In genomic region chr15:99250494-99251435, GRCh38 we compare ENCODE assay signal across 8 cellular contexts. TPM values are rescaled to one million over a fixed set of nuclear protein-coding genes. Genes with fewer than 3 reads are reported as not detected.
DNase-seq lines count a peak whose midpoint lies in the region; ATAC-seq, FAIRE-seq and TF ChIP-seq lines count a peak whose summit lies in the region.

No MANE protein-coding gene starts in this region.

- H3K4me3 ChIP-seq in K562 (peak overlapping the region; percentile 71), sigmoid colon (peak overlapping the region; percentile 65 to 80 (median 72))

- H3K27me3 ChIP-seq in K562 (ENCODE audit: control insufficient read depth in 2 of 2, insufficient read depth in 2 of 2, low read length in 2 of 2) (no peaks in the 10 kb centered on the region), sigmoid colon (no peaks in the 10 kb centered on the region)

- peak; percentile 92 for DNase-seq in activated gamma-delta T cell treated with Interleukin-2 at 50 U/mL for 16 hours
- DNase-seq in activated gamma-delta T cell (lab: John Stamatoyannopoulos, UW) = no peak
- DNase-seq in NCI-H2029 treated with DMSO at 0.1 percent for 48 hours (lab: John Stamatoyannopoulos, UW) = peak; percentile 63
- peak; percentile 94 for DNase-seq in T1000 (lab: John Stamatoyannopoulos, UW)
- DNase-seq in K562 (ENCODE audit: extremely low read depth in 1 of 4, low spot score in 3 of 4) = peak; percentile 96 to 98 (median 98)
- peak; percentile 98 for DNase-seq in iPS DF 4.7 (ENCODE audit: extremely low read depth, low spot score)
- peak; percentile 99 for DNase-seq in sigmoid colon

- POLR2A ChIA-PET in K562 (lab: Yijun Ruan, JAX) = interaction anchor here (0.6 to 1.3 kb wide), 11 partner anchors 10 to 1710 kb away, joined by 3 to 5 read pairs (median 3); no protein-coding TSS in a partner anchor

- TF ChIP-seq POLR2A in K562 (conservative IDR thresholded peaks at IDR 0.05) (peak; percentile 95), sigmoid colon (IDR thresholded peaks at IDR 0.05) (peak; percentile 91 to 98)

- ATAC-seq in HG03025 (IDR thresholded peaks at IDR 0.05; ENCODE audit: low FRiP score, unreplicated experiment) (peak; percentile 98), K562 (peak; percentile 99)

- FAIRE-seq in K562 (lab: Jason Lieb, UNC) = peak; percentile 95

- CTCF ChIA-PET in K562 (lab: Yijun Ruan, JAX; ENCODE audit: low intra/inter-chr PET ratio) = no interaction called here

- H3K36me3 ChIP-seq in K562 (ENCODE audit: control insufficient read depth, insufficient read depth, low read length) (no peaks in the 10 kb centered on the region), sigmoid colon (no peaks in the 10 kb centered on the region)

- peak; percentile 31; the same call in 1 of the 2 replicates for TF ChIP-seq EP300 in K562 (IDR thresholded peaks at IDR 0.05; ENCODE audit: low read length)
- no peak for TF ChIP-seq EP300 in sigmoid colon (IDR thresholded peaks at IDR 0.05)

- H3K9me3 ChIP-seq in K562 (replicated peaks; ENCODE audit: control insufficient read depth, insufficient read depth, low read depth, low read length) (no peaks in the 10 kb centered on the region), sigmoid colon (no peaks in the 10 kb centered on the region)

- H3K4me1 ChIP-seq in K562 (replicated peaks in 1 of 2; ENCODE audit: control insufficient read depth in 2 of 2, insufficient read depth in 2 of 2, low read length in 2 of 2) = peaks cover 0 to 4% of the 10 kb centered on the region in 2 experiments; a peak in 1 of 5 replicates
- peaks cover 0 to 51% (median 34%) of the 10 kb centered on the region in 4 donors for H3K4me1 ChIP-seq in sigmoid colon

- intact Hi-C loops in K562 (cut with micrococcal nuclease) (no loop called here), sigmoid colon (cut with DNase I) (no loop called here)

- no peaks in the 10 kb centered on the region for H4K20me1 ChIP-seq in K562 (replicated peaks; ENCODE audit: control insufficient read depth, insufficient read depth, low read length)

- in situ Hi-C loops in K562 (cut with MboI) = no loop called here

- no peaks in the 10 kb centered on the region for H3K79me2 ChIP-seq in K562 (ENCODE audit: control insufficient read depth, insufficient read depth, low read length)

- H2AFZ ChIP-seq in K562 (ENCODE audit: low read depth, low read length) = peak overlapping the region; percentile 96

- peak overlapping the region; percentile 95 for H3K4me2 ChIP-seq in K562 (ENCODE audit: insufficient read depth, low read length)

- peak overlapping the region; percentile 90 for H3K27ac ChIP-seq in K562 (ENCODE audit: extremely low read depth, low read depth, low read length)
- H3K27ac ChIP-seq in sigmoid colon = peak overlapping the region; percentile 90 to 95 (median 93)

- BruUV-seq in K562 (replicated peaks; lab: Mats Ljungman, UMichigan) = TSS peak; percentile 96

- H3K9ac ChIP-seq in K562 (ENCODE audit: insufficient read depth in 1 of 2, low read depth in 2 of 2, low read length in 2 of 2) = peak overlapping the region; percentile 73 to 93

- TF ChIP-seq CTCF in K562 (IDR thresholded peaks at IDR 0.05 in 2 of 3, conservative IDR thresholded peaks at IDR 0.05 in 1 of 3; ENCODE audit: insufficient read depth in 2 of 3, low read depth in 1 of 3, low read length in 3 of 3) (peak in 1 of 3 experiments; percentile 23; a peak in 1 of 6 replicates), sigmoid colon (IDR thresholded peaks at IDR 0.05) (no peak)

- no peaks in the 10 kb centered on the region for H3K9me1 ChIP-seq in K562 (ENCODE audit: control insufficient read depth, insufficient read depth, low read length)

- 4% methylated on average over 39 of the region's 51 CpGs for WGBS in K562 (ENCODE audit: insufficient coverage, low coverage, missing lambda C conversion rate)
- WGBS in sigmoid colon, 2 donors = 3 to 5% methylated on average over 51 of the region's 51 CpGs

- TF ChIP-seq RAD21 in K562 (CRISPR knock-in tag; conservative IDR thresholded peaks at IDR 0.05 in 1 of 2, IDR thresholded peaks at IDR 0.05 in 1 of 2) = no peak

TF ChIP-seq in K562, 482 proteins besides CTCF, POLR2A, EP300 and RAD21 (continues in another document):
- TF ChIP-seq NRF1 (conservative IDR thresholded peaks at IDR 0.05 in 1 of 2, IDR thresholded peaks at IDR 0.05 in 1 of 2) (peak; percentile 35 to 57; a peak in 2 of 4 replicates), ELF2 (CRISPR knock-in tag; IDR thresholded peaks at IDR 0.05) (peak; percentile 89), MYC (IDR thresholded peaks at IDR 0.05; ENCODE audit: low read depth, low read length) (peak; percentile 68; the same call in 1 of the 2 replicates), MYC (CRISPR knock-in tag; IDR thresholded peaks at IDR 0.05; ENCODE audit: borderline replicate concordance, low read depth) (no peak), MBD2 (IDR thresholded peaks at IDR 0.05; ENCODE audit: borderline replicate concordance, low read depth) (peak; percentile 72; the same call in 1 of the 2 replicates), AFF1 (IDR thresholded peaks at IDR 0.05; ENCODE audit: low read depth in 1 of 2, partially characterized antibody in 2 of 2) (peak in 1 of 2 experiments; percentile 46), EHMT2 (IDR thresholded peaks at IDR 0.05) (peak; percentile 94), SRSF7 (optimal IDR thresholded peaks at IDR 0.05; ENCODE audit: low read depth, low read length) (no peak)

RNA-seq across cellular contexts. Expression of gene LRRC28, which starts 0.5 kb away (rescaled TPM):
- total RNA-seq in K562 (2011; cell fraction: chromatin; rRNA removed; ENCODE audit: low replicate concordance) = 10.4 and 19.6 TPM in 2 replicates
- total RNA-seq in K562 (2011; cell fraction: nucleolus; rRNA removed) = 4.2 and 11.6 TPM in 2 replicates
- 9.2 and 15.8 TPM in 2 replicates for total RNA-seq in K562 (2011; cell fraction: nucleoplasm; rRNA removed)
- total RNA-seq in K562 (2014; rRNA removed) (6.8 and 8.1 TPM in 2 replicates), K562 (2014; rRNA removed; fragmentation: Illumina TruSeq; extraction: Trizol) (5.8 and 7.8 TPM in 2 replicates), K562 (2015; rRNA removed; fragmentation: Illumina TruSeq; extraction: Trizol) (6.6 and 7.2 TPM in 2 replicates), K562 (2021) (5.9 and 9.3 TPM in 2 replicates), sigmoid colon (10 to 100 TPM; 23.1 to 52.3 (median 25.6) TPM)
- polyA plus RNA-seq in K562 (2011; rRNA removed) (6.5 and 17.4 TPM in 2 replicates), K562 (2014; fragmentation: Illumina TruSeq; extraction: Trizol) (6.7 and 7.9 TPM in 2 replicates), K562 (2014; fragmentation: Nextera tagmentation; extraction: Ambion mirVana) (10 to 100 TPM in 1 of 2 experiments, 1 to 10 TPM in 1; 9.2 to 10.0 TPM), K562 (2014; rRNA removed) (5.5 and 8.6 TPM in 2 replicates), sigmoid colon (10 to 100 TPM; 13.6 to 27.0 (median 22.2) TPM)
- 8.4 and 9.0 TPM in 2 replicates for polyA plus RNA-seq in K562 (2011; cell fraction: cytosol; rRNA removed)
- 6.5 and 10.0 TPM in 2 replicates for polyA plus RNA-seq in K562 (2011; cell fraction: nucleus; rRNA removed)
- polyA plus RNA-seq in K562 (2012) = 5.6 and 11.3 TPM in 2 replicates
- 11.1 and 19.8 TPM in 2 replicates for polyA minus RNA-seq in K562 (2011; rRNA and poly(A)+ RNA removed)
- polyA minus RNA-seq in K562 (2011; cell fraction: cytosol; rRNA and poly(A)+ RNA removed) = 3.4 and 5.7 TPM in 2 replicates
- 7.3 and 14.5 TPM in 2 replicates for polyA minus RNA-seq in K562 (2011; cell fraction: nucleus; rRNA and poly(A)+ RNA removed)

RNA-seq across cellular contexts. Expression of gene TTC23, which starts 1.4 kb away (rescaled TPM):
- total RNA-seq in K562 (2011; cell fraction: chromatin; rRNA removed; ENCODE audit: low replicate concordance) = 2.8 and 8.4 TPM in 2 replicates
- total RNA-seq in K562 (2011; cell fraction: nucleolus; rRNA removed) = 1.4 and 2.3 TPM in 2 replicates
- 2.6 and 4.2 TPM in 2 replicates for total RNA-seq in K562 (2011; cell fraction: nucleoplasm; rRNA removed)
- total RNA-seq in K562 (2014; rRNA removed) (2.3 TPM in 2 replicates), K562 (2014; rRNA removed; fragmentation: Illumina TruSeq; extraction: Trizol) (3.7 and 4.1 TPM in 2 replicates), K562 (2015; rRNA removed; fragmentation: Illumina TruSeq; extraction: Trizol) (4.5 and 4.6 TPM in 2 replicates), K562 (2021) (3.2 and 3.5 TPM in 2 replicates), sigmoid colon (10 to 100 TPM; 19.9 to 33.0 (median 24.8) TPM)
- polyA plus RNA-seq in K562 (2011; rRNA removed) (0.91 and 1.7 TPM in 2 replicates), K562 (2014; fragmentation: Illumina TruSeq; extraction: Trizol) (3.4 and 3.7 TPM in 2 replicates), K562 (2014; fragmentation: Nextera tagmentation; extraction: Ambion mirVana) (under 1 TPM; 0.41 to 0.69 TPM), K562 (2014; rRNA removed) (1.7 and 2.5 TPM in 2 replicates), sigmoid colon (1 to 10 TPM; 5.5 to 8.2 (median 7.2) TPM)
- polyA plus RNA-seq in K562 (2011; cell fraction: cytosol; rRNA removed) = 0.49 and 0.63 TPM in 2 replicates
- 1.6 and 2.9 TPM in 2 replicates for polyA plus RNA-seq in K562 (2011; cell fraction: nucleus; rRNA removed)
- 3.2 and 4.6 TPM in 2 replicates for polyA plus RNA-seq in K562 (2012)
- 1.7 and 2.0 TPM in 2 replicates for polyA minus RNA-seq in K562 (2011; rRNA and poly(A)+ RNA removed)
- 1.0 and 2.2 TPM in 2 replicates for polyA minus RNA-seq in K562 (2011; cell fraction: cytosol; rRNA and poly(A)+ RNA removed)
- polyA minus RNA-seq in K562 (2011; cell fraction: nucleus; rRNA and poly(A)+ RNA removed) = 2.3 TPM in 2 replicates
